ENCODE assay signal across 30 cellular contexts in the genomic region with DNA sequence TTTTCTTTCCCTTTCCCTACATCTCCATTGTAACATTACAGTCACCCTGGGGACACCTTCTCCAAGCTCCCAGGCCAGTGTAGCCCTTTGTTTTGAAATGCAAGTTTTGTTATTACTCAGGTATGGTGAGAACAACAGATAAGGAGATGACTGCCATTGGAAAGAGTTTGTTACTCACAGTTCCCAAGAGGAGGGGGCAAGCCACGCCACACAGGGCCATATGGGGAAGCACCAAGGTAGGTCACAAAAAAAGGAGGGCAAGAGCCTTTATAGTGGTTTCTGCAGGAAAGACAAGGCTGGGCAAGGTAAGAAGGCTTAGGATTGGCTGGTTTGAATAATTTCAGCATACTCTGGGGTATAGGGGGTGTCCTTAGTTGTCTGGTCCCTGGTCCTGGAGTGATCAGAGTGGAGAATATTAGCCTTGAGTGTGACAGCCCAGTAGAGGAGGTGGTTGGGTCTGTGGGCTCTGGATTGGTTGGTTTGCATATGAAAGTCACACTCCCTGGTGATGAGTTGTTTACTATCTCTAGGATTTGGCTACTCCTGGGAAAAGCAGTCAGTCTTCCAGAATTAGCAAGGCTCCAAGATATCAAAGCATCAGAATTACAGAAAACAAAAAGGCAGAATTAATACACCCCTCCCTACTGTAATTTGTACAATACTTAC. TPM values are rescaled to one million over a fixed set of nuclear protein-coding genes. Genes with fewer than 3 reads are reported as not detected.
DNase-seq lines count a peak whose midpoint lies in the region; ATAC-seq and TF ChIP-seq lines count a peak whose summit lies in the region.
"Had no signal": no experiment of that assay in that cellular context is flagged by ENCODE, and none has a peak within 500 bp of the region (broad histone marks: within the 10 kb centered on the region; RNA-seq: fewer than 3 reads in every experiment).

No MANE protein-coding gene starts in this region.

- peak; percentile 15 for DNase-seq in activated CD8-positive, alpha-beta T cell treated with anti-CD3 and anti-CD28 coated beads for 36 hours
- DNase-seq in activated CD8-positive, alpha-beta T cell treated with anti-CD3 and anti-CD28 coated beads, Interleukin-2, amount 10 ng/mL, durations not matched to agents 7 days and 5 days: no peak
- DNase-seq in IMR-90 (no peak), DMS53 (lab: John Stamatoyannopoulos, UW) (no peak)
- no peak for DNase-seq in stimulated activated naive CD8-positive, alpha-beta T cell treated with anti-CD3 and anti-CD28 coated beads, Interleukin-15, amount 100 ng/mL, for 72 hours
- no peak for DNase-seq in effector memory CD4-positive, alpha-beta T cell
- DNase-seq: AML-193; Calu3; CD8-positive, alpha-beta memory T cell; DMS153; GDM1; HFFc6; NCI-H1105; NCI-H146; NCI-H2029; NCI-H2227 treated with DMSO at 0.1 percent for 48 hours; NCI-H510A treated with DMSO at 0.1 percent for 48 hours; NCI-H748 treated with DMSO at 0.1 percent for 48 hours; PC-9; SIG-M5; SK-N-SH had no signal

- H2BK20ac ChIP-seq in IMR-90 (ENCODE audit: low read depth, low read length): no peak overlapping the region

- no peaks in the 10 kb centered on the region for H3K27me3 Mint-ChIP-seq in activated CD8-positive, alpha-beta T cell treated with anti-CD3 and anti-CD28 coated beads for 36 hours
- peaks cover 2% of the 10 kb centered on the region for H3K27me3 Mint-ChIP-seq in activated CD8-positive, alpha-beta T cell treated with anti-CD3 and anti-CD28 coated beads, Interleukin-2, amount 10 ng/mL, durations not matched to agents 7 days and 5 days (ENCODE audit: low read depth)
- no peaks in the 10 kb centered on the region for H3K27me3 Mint-ChIP-seq in nephron (ENCODE audit: low read depth)
- H3K27me3 Mint-ChIP-seq in stimulated activated naive CD8-positive, alpha-beta T cell treated with anti-CD3 and anti-CD28 coated beads, Interleukin-15, amount 100 ng/mL, for 72 hours: no peaks in the 10 kb centered on the region
- H3K27me3 Mint-ChIP-seq: CD8-positive, alpha-beta memory T cell had no signal

- POLR2A ChIA-PET in activated CD8-positive, alpha-beta T cell treated with anti-CD3 and anti-CD28 coated beads for 36 hours (lab: Charles Lee): interaction anchor here (1.0 kb wide), 1 partner anchor 68 kb away, joined by 3 read pairs; no protein-coding TSS in a partner anchor
- POLR2A ChIA-PET in activated CD8-positive, alpha-beta T cell treated with anti-CD3 and anti-CD28 coated beads, Interleukin-2, amount 10 ng/mL, durations not matched to agents 7 days and 5 days (lab: Charles Lee): no interaction called here
- POLR2A ChIA-PET in IMR-90 (lab: Charles Lee; ENCODE audit: unreplicated experiment): no interaction called here

- no peak for TF ChIP-seq POLR2A in IMR-90 (IDR thresholded peaks at IDR 0.05; ENCODE audit: low read depth, low read length)

- H4K91ac ChIP-seq in IMR-90 (ENCODE audit: insufficient read depth, low read depth, low read length): no peak overlapping the region

- no peak overlapping the region for H2BK5ac ChIP-seq in IMR-90 (ENCODE audit: low read depth, low read length, poor library complexity, severe bottlenecking)

- ATAC-seq in activated CD8-positive, alpha-beta T cell treated with anti-CD3 and anti-CD28 coated beads for 36 hours: peak; percentile 34
- ATAC-seq in activated CD8-positive, alpha-beta T cell treated with anti-CD3 and anti-CD28 coated beads, Interleukin-2, amount 10 ng/mL, durations not matched to agents 7 days and 5 days: no peak
- ATAC-seq in IMR-90 (ENCODE audit: low read depth): no peak
- peak; percentile 39 for ATAC-seq in stimulated activated naive CD8-positive, alpha-beta T cell treated with anti-CD3 and anti-CD28 coated beads, Interleukin-15, amount 100 ng/mL, for 72 hours

- H2BK120ac ChIP-seq in IMR-90 (ENCODE audit: low read depth, low read length): no peak overlapping the region

- H4K20me1 ChIP-seq in IMR-90 (ENCODE audit: insufficient read depth, low read length): no peaks in the 10 kb centered on the region

- H2AK5ac ChIP-seq in IMR-90 (ENCODE audit: low read depth, low read length): no peak overlapping the region

- H3K27ac ChIP-seq in IMR-90 (ENCODE audit: insufficient read depth, low read length): no peak overlapping the region
- no peak overlapping the region for H3K27ac ChIP-seq in effector memory CD4-positive, alpha-beta T cell (ENCODE audit: insufficient read depth, low read length, poor library complexity, severe bottlenecking)
- H3K27ac ChIP-seq: C4-2B, HL-60, KMS-11, PC-9 had no signal

- no peak overlapping the region for H3K4ac ChIP-seq in IMR-90 (ENCODE audit: low read depth, low read length)

- H3K4me2 ChIP-seq in IMR-90 (ENCODE audit: low read depth, low read length): no peak overlapping the region
- H3K4me2 ChIP-seq: KMS-11, PC-9, SK-N-SH had no signal

- H3K4me1 Mint-ChIP-seq in activated CD8-positive, alpha-beta T cell treated with anti-CD3 and anti-CD28 coated beads for 36 hours (ENCODE audit: low read depth): peaks cover 4% of the 10 kb centered on the region
- no peaks in the 10 kb centered on the region for H3K4me1 Mint-ChIP-seq in activated CD8-positive, alpha-beta T cell treated with anti-CD3 and anti-CD28 coated beads, Interleukin-2, amount 10 ng/mL, durations not matched to agents 7 days and 5 days (ENCODE audit: low read depth)
- H3K4me1 Mint-ChIP-seq in nephron: peaks cover 36% of the 10 kb centered on the region
- peaks cover 20% of the 10 kb centered on the region for H3K4me1 Mint-ChIP-seq in stimulated activated naive CD8-positive, alpha-beta T cell treated with anti-CD3 and anti-CD28 coated beads, Interleukin-15, amount 100 ng/mL, for 72 hours

- H3K56ac ChIP-seq in IMR-90 (ENCODE audit: extremely low read depth, insufficient read depth, low read length): no peak overlapping the region

- no peak overlapping the region for H2AK9ac ChIP-seq in IMR-90 (replicated peaks; ENCODE audit: low read depth, low read length, poor library complexity)

- WGBS in IMR-90 (ENCODE audit: extremely low coverage in 2 of 2, insufficient read length in 1 of 2), 2 experiments: 25% methylated on average over 1 of the region's 1 CpG; no CpG with 5 or more reads in 1 of the 2 experiments

- BruUV-seq in IMR-90 (replicated peaks; lab: Mats Ljungman, UMichigan): no TSS peak

- H3K27me3 ChIP-seq in IMR-90 (ENCODE audit: control insufficient read depth, insufficient read depth, low read length): peaks cover 5% of the 10 kb centered on the region
- no peaks in the 10 kb centered on the region for H3K27me3 ChIP-seq in effector memory CD4-positive, alpha-beta T cell (replicated peaks; ENCODE audit: control insufficient read depth, insufficient read depth, low read length, poor library complexity, severe bottlenecking)

- H3K9me3 ChIP-seq in IMR-90 (ENCODE audit: control insufficient read depth, insufficient read depth, low read length): no peaks in the 10 kb centered on the region
- no peaks in the 10 kb centered on the region for H3K9me3 ChIP-seq in effector memory CD4-positive, alpha-beta T cell (ENCODE audit: control insufficient read depth, low read length)

- in situ Hi-C loops in IMR-90 (cut with MboI; ENCODE audit: low sequenced_read_pairs): no loop called here

- TF ChIP-seq RAD21 in IMR-90 (IDR thresholded peaks at IDR 0.05; ENCODE audit: low read length): no peak

- H3K4me1 ChIP-seq in IMR-90 (ENCODE audit: control insufficient read depth, insufficient read depth, low read length): no peaks in the 10 kb centered on the region
- no peaks in the 10 kb centered on the region for H3K4me1 ChIP-seq in effector memory CD4-positive, alpha-beta T cell (ENCODE audit: control insufficient read depth, insufficient read depth, low read length, poor library complexity, severe bottlenecking)

- CTCF ChIA-PET in activated CD8-positive, alpha-beta T cell treated with anti-CD3 and anti-CD28 coated beads for 36 hours (lab: Charles Lee): no interaction called here
- CTCF ChIA-PET in activated CD8-positive, alpha-beta T cell treated with anti-CD3 and anti-CD28 coated beads, Interleukin-2, amount 10 ng/mL, durations not matched to agents 7 days and 5 days (lab: Charles Lee): interaction anchor here (1.0 kb wide), 1 partner anchor 67 kb away, joined by 3 read pairs; no protein-coding TSS in a partner anchor
- CTCF ChIA-PET in IMR-90 (lab: Yijun Ruan, JAX): no interaction called here

- H3K36me3 ChIP-seq in IMR-90 (ENCODE audit: control insufficient read depth, insufficient read depth, low read length): no peaks in the 10 kb centered on the region
- H3K36me3 ChIP-seq in effector memory CD4-positive, alpha-beta T cell (ENCODE audit: control insufficient read depth, insufficient read depth, low read length): no peaks in the 10 kb centered on the region

- H2BK15ac ChIP-seq in IMR-90 (ENCODE audit: low read depth, low read length): no peak overlapping the region

- H3K9me3 Mint-ChIP-seq in activated CD8-positive, alpha-beta T cell treated with anti-CD3 and anti-CD28 coated beads for 36 hours: peaks cover 2% of the 10 kb centered on the region
- no peaks in the 10 kb centered on the region for H3K9me3 Mint-ChIP-seq in activated CD8-positive, alpha-beta T cell treated with anti-CD3 and anti-CD28 coated beads, Interleukin-2, amount 10 ng/mL, durations not matched to agents 7 days and 5 days (ENCODE audit: insufficient read depth)
- H3K9me3 Mint-ChIP-seq in nephron: peaks cover 7% of the 10 kb centered on the region
- H3K9me3 Mint-ChIP-seq in stimulated activated naive CD8-positive, alpha-beta T cell treated with anti-CD3 and anti-CD28 coated beads, Interleukin-15, amount 100 ng/mL, for 72 hours: peaks cover 5 to 7% of the 10 kb centered on the region in 2 donors

- TF ChIP-seq CTCF in activated CD8-positive, alpha-beta T cell treated with anti-CD3 and anti-CD28 coated beads for 36 hours (IDR thresholded peaks at IDR 0.05): no peak
- TF ChIP-seq CTCF in IMR-90 (conservative IDR thresholded peaks at IDR 0.05; ENCODE audit: low read depth, low read length) (no peak), nephron (IDR thresholded peaks at IDR 0.05; ENCODE audit: unreplicated experiment in 3 of 3) (no peak)

- H4K5ac ChIP-seq in IMR-90 (ENCODE audit: low read depth, low read length): no peak overlapping the region

- H3K27ac Mint-ChIP-seq in activated CD8-positive, alpha-beta T cell treated with anti-CD3 and anti-CD28 coated beads for 36 hours: no peak overlapping the region
- H3K27ac Mint-ChIP-seq in activated CD8-positive, alpha-beta T cell treated with anti-CD3 and anti-CD28 coated beads, Interleukin-2, amount 10 ng/mL, durations not matched to agents 7 days and 5 days: no peak overlapping the region
- H3K27ac Mint-ChIP-seq in nephron: peak overlapping the region; percentile 9 to 88 (median 82)
- H3K27ac Mint-ChIP-seq in stimulated activated naive CD8-positive, alpha-beta T cell treated with anti-CD3 and anti-CD28 coated beads, Interleukin-15, amount 100 ng/mL, for 72 hours: peak overlapping the region in 1 of 2 donors; percentile 9
- H3K27ac Mint-ChIP-seq: CD8-positive, alpha-beta memory T cell; HFFc6 had no signal

- H4K8ac ChIP-seq in IMR-90 (ENCODE audit: low read depth in 2 of 2, low read length in 2 of 2): no peak overlapping the region

- H3K14ac ChIP-seq in IMR-90 (replicated peaks; ENCODE audit: low read depth, low read length): no peak overlapping the region

- no peak overlapping the region for H3K18ac ChIP-seq in IMR-90 (ENCODE audit: low read depth, low read length)

- H3K4me3 ChIP-seq in IMR-90 (ENCODE audit: insufficient read depth, low read depth, low read length): no peak overlapping the region
- no peak overlapping the region for H3K4me3 ChIP-seq in effector memory CD4-positive, alpha-beta T cell (ENCODE audit: insufficient read depth, low read depth, low read length, poor library complexity, severe bottlenecking)
- H3K4me3 ChIP-seq: PC-9 had no signal

- H2AFZ ChIP-seq in IMR-90 (replicated peaks; ENCODE audit: low read length, poor library complexity): peak overlapping the region; percentile 7
- H2AFZ ChIP-seq: PC-9 had no signal

- no peaks in the 10 kb centered on the region for H3K79me1 ChIP-seq in IMR-90 (ENCODE audit: low read depth in 1 of 2, low read length in 2 of 2)

- no peaks in the 10 kb centered on the region for H3K9me1 ChIP-seq in IMR-90 (ENCODE audit: insufficient read depth, low read length)

- intact Hi-C loops in activated CD8-positive, alpha-beta T cell treated with anti-CD3 and anti-CD28 coated beads for 36 hours (cut with micrococcal nuclease): no loop called here
- intact Hi-C loops in IMR-90 (cut with micrococcal nuclease): no loop called here

- no peak overlapping the region for H3K23ac ChIP-seq in IMR-90 (ENCODE audit: low read depth, low read length)

- H3K4me3 Mint-ChIP-seq in activated CD8-positive, alpha-beta T cell treated with anti-CD3 and anti-CD28 coated beads for 36 hours: no peak overlapping the region
- no peak overlapping the region for H3K4me3 Mint-ChIP-seq in activated CD8-positive, alpha-beta T cell treated with anti-CD3 and anti-CD28 coated beads, Interleukin-2, amount 10 ng/mL, durations not matched to agents 7 days and 5 days
- H3K4me3 Mint-ChIP-seq in nephron: no peak overlapping the region
- H3K4me3 Mint-ChIP-seq in stimulated activated naive CD8-positive, alpha-beta T cell treated with anti-CD3 and anti-CD28 coated beads, Interleukin-15, amount 100 ng/mL, for 72 hours: no peak overlapping the region
- H3K4me3 Mint-ChIP-seq: CD8-positive, alpha-beta memory T cell; HFFc6 had no signal

- dilution Hi-C loops in IMR-90 (cut with HindIII; ENCODE audit: low sequenced_read_pairs, unreplicated experiment): no loop called here

- H3K9ac ChIP-seq in IMR-90 (ENCODE audit: low read depth, low read length): no peak overlapping the region
- H3K9ac ChIP-seq: KMS-11, SK-N-SH had no signal

- H3K36me3 Mint-ChIP-seq in activated CD8-positive, alpha-beta T cell treated with anti-CD3 and anti-CD28 coated beads for 36 hours (ENCODE audit: low read depth): no peaks in the 10 kb centered on the region
- H3K36me3 Mint-ChIP-seq in activated CD8-positive, alpha-beta T cell treated with anti-CD3 and anti-CD28 coated beads, Interleukin-2, amount 10 ng/mL, durations not matched to agents 7 days and 5 days (ENCODE audit: low read depth): no peaks in the 10 kb centered on the region
- H3K36me3 Mint-ChIP-seq in nephron (ENCODE audit: low read depth): no peaks in the 10 kb centered on the region
- H3K36me3 Mint-ChIP-seq: CD8-positive, alpha-beta memory T cell had no signal

RNA-seq across cellular contexts. Expression of gene SMLR1, which starts 33.1 kb away (rescaled TPM):
- not detected for total RNA-seq in activated CD8-positive, alpha-beta T cell treated with anti-CD3 and anti-CD28 coated beads for 36 hours
- total RNA-seq in activated CD8-positive, alpha-beta T cell treated with anti-CD3 and anti-CD28 coated beads, Interleukin-2, amount 10 ng/mL, durations not matched to agents 7 days and 5 days: not detected
- not detected in 2 replicates for total RNA-seq in IMR-90 (2012; rRNA removed)
- not detected in 2 replicates for polyA plus RNA-seq in IMR-90 (2012; rRNA removed)
- not detected in 2 replicates for polyA plus RNA-seq in IMR-90 (2012; cell fraction: cytosol; rRNA removed)
- polyA plus RNA-seq in IMR-90 (2012; cell fraction: nucleus; rRNA removed; ENCODE audit: low replicate concordance): not detected in 2 replicates
- total RNA-seq: A172; Calu3; CD8-positive, alpha-beta memory T cell; Daoy; H4; HFFc6; HT1080; PC-9 had no signal
- polyA plus RNA-seq: AG04450; CD8-positive, alpha-beta memory T cell had no signal

Comparison
In these comparisons a context has a peak if more than half of its experiments do, and no peak if none do; other contexts are left out.
1. ATAC-seq: peak in activated CD8-positive, alpha-beta T cell treated with anti-CD3 and anti-CD28 coated beads for 36 hours (single experiment) and stimulated activated naive CD8-positive, alpha-beta T cell treated with anti-CD3 and anti-CD28 coated beads, Interleukin-15, amount 100 ng/mL, for 72 hours (single experiment); none in activated CD8-positive, alpha-beta T cell treated with anti-CD3 and anti-CD28 coated beads, Interleukin-2, amount 10 ng/mL, durations not matched to agents 7 days and 5 days (single experiment) and IMR-90 (single experiment).
2. H3K27ac Mint-ChIP-seq: peak in nephron (3 of 3); none in activated CD8-positive, alpha-beta T cell treated with anti-CD3 and anti-CD28 coated beads for 36 hours (single experiment) and activated CD8-positive, alpha-beta T cell treated with anti-CD3 and anti-CD28 coated beads, Interleukin-2, amount 10 ng/mL, durations not matched to agents 7 days and 5 days (single experiment).